In genomic region chr14:61420326-61420725, GRCh38 we compare ENCODE assay signal across 9 cellular contexts.
DNase-seq lines count a peak whose midpoint lies in the region; ATAC-seq and TF ChIP-seq lines count a peak whose summit lies in the region.
"Had no signal": no experiment of that assay in that cellular context is flagged by ENCODE, and none has a peak within 500 bp of the region (broad histone marks: within the 10 kb centered on the region; RNA-seq: fewer than 3 reads in every experiment).

No MANE protein-coding gene starts in this region.

- peaks cover 100% of the 10 kb centered on the region for H3K4me1 ChIP-seq in CD4-positive, alpha-beta memory T cell (ENCODE audit: insufficient read depth, low read length)

- peak overlapping the region in 7 of 8 donors; percentile 25 to 74 (median 45) for H3K4me3 Mint-ChIP-seq in CD4-positive, alpha-beta memory T cell
- peak overlapping the region; percentile 33 for H3K4me3 Mint-ChIP-seq in activated naive CD8-positive, alpha-beta T cell
- H3K4me3 Mint-ChIP-seq in mesothelial cell of epicardium = no peak overlapping the region

- peaks cover 22 to 33% of the 10 kb centered on the region in 2 donors for H3K36me3 Mint-ChIP-seq in CD4-positive, alpha-beta memory T cell
- H3K36me3 Mint-ChIP-seq in activated naive CD8-positive, alpha-beta T cell = peaks cover 11% of the 10 kb centered on the region
- H3K36me3 Mint-ChIP-seq in mesothelial cell of epicardium = no peaks in the 10 kb centered on the region

- no peaks in the 10 kb centered on the region for H3K9me3 ChIP-seq in CD4-positive, alpha-beta memory T cell (ENCODE audit: control insufficient read depth in 1 of 2, low read length in 2 of 2)

- no peak for ATAC-seq in left lobe of liver
- ATAC-seq in GM21723 (IDR thresholded peaks at IDR 0.05; ENCODE audit: unreplicated experiment) = no peak

- no peaks in the 10 kb centered on the region for H3K36me3 ChIP-seq in CD4-positive, alpha-beta memory T cell (ENCODE audit: insufficient read depth, low read length)

- no peak overlapping the region for H3K4me3 ChIP-seq in CD4-positive, alpha-beta memory T cell (ENCODE audit: low read length in 2 of 2)

- no peak for TF ChIP-seq CTCF in mesothelial cell of epicardium (IDR thresholded peaks at IDR 0.05; ENCODE audit: unreplicated experiment)

- POLR2A ChIA-PET in CD4-positive, alpha-beta memory T cell (lab: Charles Lee; ENCODE audit: partially characterized antibody) = interaction anchor here (0.8 to 3.2 kb wide), 11 partner anchors 12 to 139 kb away, joined by 3 to 11 read pairs (median 3); partner anchors contain the start of gene TMEM30B

- H3K9me3 Mint-ChIP-seq in CD4-positive, alpha-beta memory T cell = peaks cover 0 to 3% (median under 1%) of the 10 kb centered on the region in 8 donors
- H3K9me3 Mint-ChIP-seq in activated naive CD8-positive, alpha-beta T cell (ENCODE audit: low read depth) = no peaks in the 10 kb centered on the region
- peaks cover 6% of the 10 kb centered on the region for H3K9me3 Mint-ChIP-seq in mesothelial cell of epicardium

- peaks cover 5 to 82% (median 42%) of the 10 kb centered on the region in 4 donors for H3K4me1 Mint-ChIP-seq in CD4-positive, alpha-beta memory T cell
- peaks cover 31% of the 10 kb centered on the region for H3K4me1 Mint-ChIP-seq in activated naive CD8-positive, alpha-beta T cell (ENCODE audit: low read depth)
- peaks cover 11% of the 10 kb centered on the region for H3K4me1 Mint-ChIP-seq in mesothelial cell of epicardium

- H3K27me3 Mint-ChIP-seq in CD4-positive, alpha-beta memory T cell = no peaks in the 10 kb centered on the region
- no peaks in the 10 kb centered on the region for H3K27me3 Mint-ChIP-seq in activated naive CD8-positive, alpha-beta T cell
- no peaks in the 10 kb centered on the region for H3K27me3 Mint-ChIP-seq in mesothelial cell of epicardium (ENCODE audit: low read depth)

- peak in 1 of 5 donors; percentile 65 for DNase-seq in CD4-positive, alpha-beta memory T cell
- DNase-seq in NCI-H2029 (lab: John Stamatoyannopoulos, UW) (peak; percentile 66), lung microvascular endothelial cell (ENCODE audit: low read depth in 2 of 2) (peak; percentile 27 to 66), NCI-H1694 (lab: John Stamatoyannopoulos, UW) (no peak), mesothelial cell of epicardium (ENCODE audit: low spot score in 2 of 2, unreplicated experiment in 2 of 2) (no peak), left lobe of liver (ENCODE audit: low spot score) (no peak)
- DNase-seq: erythroblast had no signal

- H3K27ac ChIP-seq in CD4-positive, alpha-beta memory T cell (ENCODE audit: low read depth, low read length) = no peak overlapping the region

- H3K27me3 ChIP-seq in CD4-positive, alpha-beta memory T cell (ENCODE audit: insufficient read depth, low read length) = no peaks in the 10 kb centered on the region

- peak overlapping the region in 6 of 7 donors; percentile 54 to 82 (median 71) for H3K27ac Mint-ChIP-seq in CD4-positive, alpha-beta memory T cell
- H3K27ac Mint-ChIP-seq in activated naive CD8-positive, alpha-beta T cell = peak overlapping the region; percentile 95
- H3K27ac Mint-ChIP-seq in mesothelial cell of epicardium = no peak overlapping the region

- CTCF ChIA-PET in CD4-positive, alpha-beta memory T cell (lab: Charles Lee; ENCODE audit: partially characterized antibody) = interaction anchor here (0.9 to 2.7 kb wide), 7 partner anchors 8 to 98 kb away, joined by 3 to 9 read pairs (median 4); partner anchors contain the start of gene PRKCH

- intact Hi-C loops in CD4-positive, alpha-beta memory T cell (cut with micrococcal nuclease) = no loop called here

Comparison
In these comparisons a context has a peak if more than half of its experiments do, and no peak if none do; other contexts are left out.
1. DNase-seq: peak in NCI-H2029 (single experiment) and lung microvascular endothelial cell (2 of 2); none in NCI-H1694 (single experiment), mesothelial cell of epicardium (0 of 2) and left lobe of liver (single experiment).